18 cellular contexts compared by ENCODE assay signal in genomic region chr11:126421243-126421642, GRCh38.
DNase-seq lines count a peak whose midpoint lies in the region; ATAC-seq and TF ChIP-seq lines count a peak whose summit lies in the region.
"Had no signal": no experiment of that assay in that cellular context is flagged by ENCODE, and none has a peak within 500 bp of the region (broad histone marks: within the 10 kb centered on the region; RNA-seq: fewer than 3 reads in every experiment).

No MANE protein-coding gene starts in this region.

- peaks cover 21% of the 10 kb centered on the region for H3K4me1 Mint-ChIP-seq in glutamatergic neuron (ENCODE audit: low read depth, unreplicated experiment)

- H3K36me3 ChIP-seq in SJCRH30 (0 out of 2 replicates have a peak, but pooled peaks cover 2% of the 10 kb centered on the region), mucosa of rectum (ENCODE audit: control insufficient read depth in 2 of 2, insufficient read depth in 2 of 2, low read length in 2 of 2) (no peaks in the 10 kb centered on the region), stomach smooth muscle (ENCODE audit: control insufficient read depth in 2 of 2, insufficient read depth in 2 of 2, low read length in 2 of 2) (no peaks in the 10 kb centered on the region)
- H3K36me3 ChIP-seq: neutrophil, Peyer's patch had no signal

- H3K27ac ChIP-seq in SJCRH30 (peak overlapping the region; percentile 34), mucosa of rectum (ENCODE audit: low read depth in 2 of 2, low read length in 2 of 2) (peak overlapping the region; percentile 83 to 84), stomach smooth muscle (ENCODE audit: low read length) (peak overlapping the region; percentile 24)
- H3K27ac ChIP-seq: neutrophil had no signal

- no peak for ATAC-seq in GM21825 (IDR thresholded peaks at IDR 0.05; ENCODE audit: unreplicated experiment)
- no peak for ATAC-seq in HG02870 (IDR thresholded peaks at IDR 0.05; ENCODE audit: unreplicated experiment)
- ATAC-seq: activated CD4-positive, alpha-beta T cell treated with anti-CD3 and anti-CD28 coated beads for 36 hours; stimulated activated naive CD8-positive, alpha-beta T cell treated with anti-CD3 and anti-CD28 coated beads, Interleukin-15, amount 100 ng/mL, for 72 hours had no signal

- H3K4me3 ChIP-seq in SJCRH30 (no peak overlapping the region), mucosa of rectum (ENCODE audit: low read length in 2 of 2) (no peak overlapping the region), stomach smooth muscle (ENCODE audit: low read length in 2 of 2) (no peak overlapping the region)
- H3K4me3 ChIP-seq: Peyer's patch had no signal

- no peaks in the 10 kb centered on the region for H3K9me3 ChIP-seq in SJCRH30 (replicated peaks)
- H3K9me3 ChIP-seq in mucosa of rectum (ENCODE audit: control insufficient read depth in 2 of 2, low read length in 2 of 2): no peaks in the 10 kb centered on the region
- no peaks in the 10 kb centered on the region for H3K9me3 ChIP-seq in stomach smooth muscle (ENCODE audit: control insufficient read depth in 2 of 2, low read length in 2 of 2)
- H3K9me3 ChIP-seq: Caco-2, neutrophil, Peyer's patch had no signal

- no peak overlapping the region for H3K4me3 Mint-ChIP-seq in glutamatergic neuron (ENCODE audit: unreplicated experiment)
- H3K4me3 Mint-ChIP-seq: activated CD4-positive, alpha-beta T cell treated with anti-CD3 and anti-CD28 coated beads for 36 hours; stimulated activated naive CD8-positive, alpha-beta T cell treated with anti-CD3 and anti-CD28 coated beads, Interleukin-15, amount 100 ng/mL, for 72 hours had no signal

- H3K27ac Mint-ChIP-seq in glutamatergic neuron (ENCODE audit: unreplicated experiment): no peak overlapping the region
- H3K27ac Mint-ChIP-seq: activated CD4-positive, alpha-beta T cell treated with anti-CD3 and anti-CD28 coated beads for 36 hours had no signal

- no peak for TF ChIP-seq CTCF in glutamatergic neuron (IDR thresholded peaks at IDR 0.05; ENCODE audit: partially characterized antibody, unreplicated experiment)

- H3K9me3 Mint-ChIP-seq in glutamatergic neuron (ENCODE audit: unreplicated experiment): peaks cover 7% of the 10 kb centered on the region
- H3K9me3 Mint-ChIP-seq: stimulated activated naive CD8-positive, alpha-beta T cell treated with anti-CD3 and anti-CD28 coated beads, Interleukin-15, amount 100 ng/mL, for 72 hours had no signal

- no peaks in the 10 kb centered on the region for H3K36me3 Mint-ChIP-seq in glutamatergic neuron (ENCODE audit: unreplicated experiment)

- peaks cover 4% of the 10 kb centered on the region for H3K27me3 Mint-ChIP-seq in glutamatergic neuron (ENCODE audit: unreplicated experiment)
- H3K27me3 Mint-ChIP-seq: activated CD4-positive, alpha-beta T cell treated with anti-CD3 and anti-CD28 coated beads for 36 hours had no signal

- H3K4me1 ChIP-seq in SJCRH30 (peaks cover 6% of the 10 kb centered on the region), mucosa of rectum (ENCODE audit: control insufficient read depth in 2 of 2, insufficient read depth in 2 of 2, low read length in 2 of 2) (peaks cover 46 to 72% of the 10 kb centered on the region in 2 donors), stomach smooth muscle (ENCODE audit: control insufficient read depth, insufficient read depth, low read length) (peaks cover 15% of the 10 kb centered on the region)

- H3K27me3 ChIP-seq in SJCRH30 (no peaks in the 10 kb centered on the region), mucosa of rectum (ENCODE audit: control insufficient read depth in 2 of 2, insufficient read depth in 2 of 2, low read length in 2 of 2) (no peaks in the 10 kb centered on the region), stomach smooth muscle (ENCODE audit: control insufficient read depth in 1 of 2, insufficient read depth in 2 of 2, low read length in 2 of 2) (no peaks in the 10 kb centered on the region)
- H3K27me3 ChIP-seq: neutrophil, Peyer's patch had no signal

- H3K9ac ChIP-seq in mucosa of rectum (ENCODE audit: low read depth in 1 of 2, low read length in 2 of 2) (peak overlapping the region in 1 of 2 donors; percentile 26), stomach smooth muscle (ENCODE audit: low read length in 2 of 2) (no peak overlapping the region)

- peak in 1 of 2 experiments; percentile 56 for DNase-seq in SJCRH30
- peak; percentile 29 for DNase-seq in glutamatergic neuron
- no peak for DNase-seq in GM19240 (ENCODE audit: insufficient read length, low spot score)
- no peak for DNase-seq in NCI-H187 treated with DMSO at 0.1 percent for 48 hours (lab: John Stamatoyannopoulos, UW)
- DNase-seq: activated CD4-positive, alpha-beta T cell treated with anti-CD3 and anti-CD28 coated beads for 36 hours; Caco-2; central memory CD4-positive, alpha-beta T cell; effector memory CD4-positive, alpha-beta T cell; Karpas-422; NCI-H1105 treated with DMSO at 0.1 percent for 48 hours; Peyer's patch; stimulated activated CD4-positive, alpha-beta T cell treated with anti-CD3 and anti-CD28 coated beads, Interleukin-1b, Interleukin-23, amount 100 ng/mL, for 48 hours; stimulated activated naive CD8-positive, alpha-beta T cell treated with anti-CD3 and anti-CD28 coated beads, Interleukin-15, amount 100 ng/mL, for 72 hours had no signal

Comparison
In these comparisons a context has a peak if more than half of its experiments do, and no peak if none do; other contexts are left out.
1. H3K27ac ChIP-seq: peak in every context shown above with its lines; median percentile 84 in mucosa of rectum; 34 in SJCRH30; 24 in stomach smooth muscle.